Comparison of ENCODE assay signal across 1 cellular context in the genomic region with DNA sequence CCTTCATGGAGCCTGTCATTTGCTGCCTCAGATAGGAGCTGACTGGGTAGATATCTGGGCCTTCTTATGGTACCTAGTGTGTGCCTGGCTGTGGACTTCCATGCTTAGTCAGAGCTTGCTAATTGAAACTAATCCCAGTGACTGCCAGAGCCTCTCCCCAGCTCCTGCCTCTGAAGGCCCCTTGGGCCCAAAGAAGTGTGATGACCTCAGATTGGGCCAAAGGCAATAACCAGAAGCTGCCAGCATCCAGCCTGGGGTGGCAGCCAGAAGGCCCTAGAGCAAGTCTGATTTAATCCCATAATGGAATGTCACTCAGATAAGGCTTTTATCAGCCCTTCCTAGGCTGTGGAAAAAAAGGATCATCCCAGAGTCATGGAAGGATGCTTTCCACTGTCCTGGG.
TF ChIP-seq lines count a peak whose summit lies in the region.

No MANE protein-coding gene starts in this region.

TF ChIP-seq in HEK293, 187 proteins besides CTCF, POLR2A, EP300 and RAD21 (continued from another document):
- TF ChIP-seq, protein P1, sequence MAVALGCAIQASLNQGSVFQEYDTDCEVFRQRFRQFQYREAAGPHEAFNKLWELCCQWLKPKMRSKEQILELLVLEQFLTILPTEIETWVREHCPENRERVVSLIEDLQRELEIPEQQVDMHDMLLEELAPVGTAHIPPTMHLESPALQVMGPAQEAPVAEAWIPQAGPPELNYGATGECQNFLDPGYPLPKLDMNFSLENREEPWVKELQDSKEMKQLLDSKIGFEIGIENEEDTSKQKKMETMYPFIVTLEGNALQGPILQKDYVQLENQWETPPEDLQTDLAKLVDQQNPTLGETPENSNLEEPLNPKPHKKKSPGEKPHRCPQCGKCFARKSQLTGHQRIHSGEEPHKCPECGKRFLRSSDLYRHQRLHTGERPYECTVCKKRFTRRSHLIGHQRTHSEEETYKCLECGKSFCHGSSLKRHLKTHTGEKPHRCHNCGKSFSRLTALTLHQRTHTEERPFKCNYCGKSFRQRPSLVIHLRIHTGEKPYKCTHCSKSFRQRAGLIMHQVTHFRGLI (tag by site-specific recombination; IDR thresholded peaks at IDR 0.05) = no peak
- TF ChIP-seq SETDB1 (IDR thresholded peaks at IDR 0.05; ENCODE audit: insufficient read length, low read length) (no peak), ZSCAN16 (tag by site-specific recombination; IDR thresholded peaks at IDR 0.05) (no peak), ZNF776 (tag by site-specific recombination; IDR thresholded peaks at IDR 0.05; ENCODE audit: borderline replicate concordance) (no peak), EGR2 (tag by site-specific recombination; IDR thresholded peaks at IDR 0.05; ENCODE audit: low read depth) (no peak), RBAK (tag by site-specific recombination; IDR thresholded peaks at IDR 0.05) (no peak), ZNF391 (tag by site-specific recombination; IDR thresholded peaks at IDR 0.05; ENCODE audit: borderline replicate concordance, low read depth) (no peak), YY2 (tag by site-specific recombination; IDR thresholded peaks at IDR 0.05) (no peak), ZNF629 (tag by site-specific recombination; IDR thresholded peaks at IDR 0.05) (peak; percentile 58), OSR2 (tag by site-specific recombination; IDR thresholded peaks at IDR 0.05) (peak; percentile 97), ZXDB (tag by site-specific recombination; IDR thresholded peaks at IDR 0.05) (0 out of 2 replicates have a peak, but pooled peaks have one; percentile 56), ZNF670 (tag by site-specific recombination; IDR thresholded peaks at IDR 0.05; ENCODE audit: low read depth) (no peak), ZNF707 (tag by site-specific recombination; IDR thresholded peaks at IDR 0.05) (no peak), ZNF112 (tag by site-specific recombination; IDR thresholded peaks at IDR 0.05) (no peak), ZNF561 (tag by site-specific recombination; IDR thresholded peaks at IDR 0.05; ENCODE audit: borderline replicate concordance) (peak; percentile 48; the same call in 1 of the 2 replicates), ZNF510 (tag by site-specific recombination; IDR thresholded peaks at IDR 0.05; ENCODE audit: insufficient replicate concordance) (no peak), ZNF202 (tag by site-specific recombination; IDR thresholded peaks at IDR 0.05; ENCODE audit: borderline replicate concordance) (no peak), SALL2 (tag by site-specific recombination; IDR thresholded peaks at IDR 0.05; ENCODE audit: borderline replicate concordance) (no peak), ZNF514 (tag by site-specific recombination; IDR thresholded peaks at IDR 0.05) (no peak), ZNF146 (tag by site-specific recombination; IDR thresholded peaks at IDR 0.05) (no peak), ZNF777 (tag by site-specific recombination; IDR thresholded peaks at IDR 0.05; ENCODE audit: borderline replicate concordance) (no peak), ZNF157 (tag by site-specific recombination; IDR thresholded peaks at IDR 0.05) (no peak), ZNF239 (tag by site-specific recombination; IDR thresholded peaks at IDR 0.05) (no peak), SP2 (tag by site-specific recombination; IDR thresholded peaks at IDR 0.05) (no peak), ZNF48 (tag by site-specific recombination; IDR thresholded peaks at IDR 0.05) (no peak), ZNF529 (tag by site-specific recombination; IDR thresholded peaks at IDR 0.05; ENCODE audit: insufficient replicate concordance) (no peak), ZNF555 (tag by site-specific recombination; conservative IDR thresholded peaks at IDR 0.05) (no peak), ZNF184 (tag by site-specific recombination; IDR thresholded peaks at IDR 0.05) (peak; percentile 82; the same call in 1 of the 2 replicates), ELK4 (IDR thresholded peaks at IDR 0.05; ENCODE audit: borderline replicate concordance, low read depth, low read length) (no peak), ZNF560 (tag by site-specific recombination; IDR thresholded peaks at IDR 0.05; ENCODE audit: borderline replicate concordance) (no peak), HOXC10 (CRISPR knock-in tag; IDR thresholded peaks at IDR 0.05) (no peak), ZNF530 (tag by site-specific recombination; IDR thresholded peaks at IDR 0.05; ENCODE audit: low read depth) (no peak), ZNF175 (tag by site-specific recombination; IDR thresholded peaks at IDR 0.05) (no peak), ZBTB21 (tag by site-specific recombination; IDR thresholded peaks at IDR 0.05) (no peak), GLI2 (tag by site-specific recombination; IDR thresholded peaks at IDR 0.05; ENCODE audit: borderline replicate concordance, low read depth) (no peak), ZNF211 (tag by site-specific recombination; IDR thresholded peaks at IDR 0.05; ENCODE audit: low read depth) (no peak)
- TF ChIP-seq, protein P2, sequence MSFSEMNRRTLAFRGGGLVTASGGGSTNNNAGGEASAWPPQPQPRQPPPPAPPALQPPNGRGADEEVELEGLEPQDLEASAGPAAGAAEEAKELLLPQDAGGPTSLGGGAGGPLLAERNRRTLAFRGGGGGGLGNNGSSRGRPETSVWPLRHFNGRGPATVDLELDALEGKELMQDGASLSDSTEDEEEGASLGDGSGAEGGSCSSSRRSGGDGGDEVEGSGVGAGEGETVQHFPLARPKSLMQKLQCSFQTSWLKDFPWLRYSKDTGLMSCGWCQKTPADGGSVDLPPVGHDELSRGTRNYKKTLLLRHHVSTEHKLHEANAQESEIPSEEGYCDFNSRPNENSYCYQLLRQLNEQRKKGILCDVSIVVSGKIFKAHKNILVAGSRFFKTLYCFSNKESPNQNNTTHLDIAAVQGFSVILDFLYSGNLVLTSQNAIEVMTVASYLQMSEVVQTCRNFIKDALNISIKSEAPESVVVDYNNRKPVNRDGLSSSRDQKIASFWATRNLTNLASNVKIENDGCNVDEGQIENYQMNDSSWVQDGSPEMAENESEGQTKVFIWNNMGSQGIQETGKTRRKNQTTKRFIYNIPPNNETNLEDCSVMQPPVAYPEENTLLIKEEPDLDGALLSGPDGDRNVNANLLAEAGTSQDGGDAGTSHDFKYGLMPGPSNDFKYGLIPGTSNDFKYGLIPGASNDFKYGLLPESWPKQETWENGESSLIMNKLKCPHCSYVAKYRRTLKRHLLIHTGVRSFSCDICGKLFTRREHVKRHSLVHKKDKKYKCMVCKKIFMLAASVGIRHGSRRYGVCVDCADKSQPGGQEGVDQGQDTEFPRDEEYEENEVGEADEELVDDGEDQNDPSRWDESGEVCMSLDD (tag by site-specific recombination; IDR thresholded peaks at IDR 0.05) = no peak; the same call in 1 of the 2 replicates
- TF ChIP-seq, protein P3, sequence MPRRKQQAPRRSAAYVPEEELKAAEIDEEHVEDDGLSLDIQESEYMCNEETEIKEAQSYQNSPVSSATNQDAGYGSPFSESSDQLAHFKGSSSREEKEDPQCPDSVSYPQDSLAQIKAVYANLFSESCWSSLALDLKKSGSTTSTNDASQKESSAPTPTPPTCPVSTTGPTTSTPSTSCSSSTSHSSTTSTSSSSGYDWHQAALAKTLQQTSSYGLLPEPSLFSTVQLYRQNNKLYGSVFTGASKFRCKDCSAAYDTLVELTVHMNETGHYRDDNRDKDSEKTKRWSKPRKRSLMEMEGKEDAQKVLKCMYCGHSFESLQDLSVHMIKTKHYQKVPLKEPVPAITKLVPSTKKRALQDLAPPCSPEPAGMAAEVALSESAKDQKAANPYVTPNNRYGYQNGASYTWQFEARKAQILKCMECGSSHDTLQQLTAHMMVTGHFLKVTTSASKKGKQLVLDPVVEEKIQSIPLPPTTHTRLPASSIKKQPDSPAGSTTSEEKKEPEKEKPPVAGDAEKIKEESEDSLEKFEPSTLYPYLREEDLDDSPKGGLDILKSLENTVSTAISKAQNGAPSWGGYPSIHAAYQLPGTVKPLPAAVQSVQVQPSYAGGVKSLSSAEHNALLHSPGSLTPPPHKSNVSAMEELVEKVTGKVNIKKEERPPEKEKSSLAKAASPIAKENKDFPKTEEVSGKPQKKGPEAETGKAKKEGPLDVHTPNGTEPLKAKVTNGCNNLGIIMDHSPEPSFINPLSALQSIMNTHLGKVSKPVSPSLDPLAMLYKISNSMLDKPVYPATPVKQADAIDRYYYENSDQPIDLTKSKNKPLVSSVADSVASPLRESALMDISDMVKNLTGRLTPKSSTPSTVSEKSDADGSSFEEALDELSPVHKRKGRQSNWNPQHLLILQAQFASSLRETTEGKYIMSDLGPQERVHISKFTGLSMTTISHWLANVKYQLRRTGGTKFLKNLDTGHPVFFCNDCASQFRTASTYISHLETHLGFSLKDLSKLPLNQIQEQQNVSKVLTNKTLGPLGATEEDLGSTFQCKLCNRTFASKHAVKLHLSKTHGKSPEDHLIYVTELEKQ (tag by site-specific recombination; IDR thresholded peaks at IDR 0.05; ENCODE audit: borderline replicate concordance) = peak; percentile 49; the same call in 1 of the 2 replicates
- TF ChIP-seq, protein P4, sequence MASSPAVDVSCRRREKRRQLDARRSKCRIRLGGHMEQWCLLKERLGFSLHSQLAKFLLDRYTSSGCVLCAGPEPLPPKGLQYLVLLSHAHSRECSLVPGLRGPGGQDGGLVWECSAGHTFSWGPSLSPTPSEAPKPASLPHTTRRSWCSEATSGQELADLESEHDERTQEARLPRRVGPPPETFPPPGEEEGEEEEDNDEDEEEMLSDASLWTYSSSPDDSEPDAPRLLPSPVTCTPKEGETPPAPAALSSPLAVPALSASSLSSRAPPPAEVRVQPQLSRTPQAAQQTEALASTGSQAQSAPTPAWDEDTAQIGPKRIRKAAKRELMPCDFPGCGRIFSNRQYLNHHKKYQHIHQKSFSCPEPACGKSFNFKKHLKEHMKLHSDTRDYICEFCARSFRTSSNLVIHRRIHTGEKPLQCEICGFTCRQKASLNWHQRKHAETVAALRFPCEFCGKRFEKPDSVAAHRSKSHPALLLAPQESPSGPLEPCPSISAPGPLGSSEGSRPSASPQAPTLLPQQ (tag by site-specific recombination; IDR thresholded peaks at IDR 0.05) = peak; percentile 64
- TF ChIP-seq, protein P5, sequence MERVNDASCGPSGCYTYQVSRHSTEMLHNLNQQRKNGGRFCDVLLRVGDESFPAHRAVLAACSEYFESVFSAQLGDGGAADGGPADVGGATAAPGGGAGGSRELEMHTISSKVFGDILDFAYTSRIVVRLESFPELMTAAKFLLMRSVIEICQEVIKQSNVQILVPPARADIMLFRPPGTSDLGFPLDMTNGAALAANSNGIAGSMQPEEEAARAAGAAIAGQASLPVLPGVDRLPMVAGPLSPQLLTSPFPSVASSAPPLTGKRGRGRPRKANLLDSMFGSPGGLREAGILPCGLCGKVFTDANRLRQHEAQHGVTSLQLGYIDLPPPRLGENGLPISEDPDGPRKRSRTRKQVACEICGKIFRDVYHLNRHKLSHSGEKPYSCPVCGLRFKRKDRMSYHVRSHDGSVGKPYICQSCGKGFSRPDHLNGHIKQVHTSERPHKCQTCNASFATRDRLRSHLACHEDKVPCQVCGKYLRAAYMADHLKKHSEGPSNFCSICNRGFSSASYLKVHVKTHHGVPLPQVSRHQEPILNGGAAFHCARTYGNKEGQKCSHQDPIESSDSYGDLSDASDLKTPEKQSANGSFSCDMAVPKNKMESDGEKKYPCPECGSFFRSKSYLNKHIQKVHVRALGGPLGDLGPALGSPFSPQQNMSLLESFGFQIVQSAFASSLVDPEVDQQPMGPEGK (tag by site-specific recombination; IDR thresholded peaks at IDR 0.05) = peak; percentile 68; the same call in 1 of the 2 replicates
- TF ChIP-seq, protein P6, sequence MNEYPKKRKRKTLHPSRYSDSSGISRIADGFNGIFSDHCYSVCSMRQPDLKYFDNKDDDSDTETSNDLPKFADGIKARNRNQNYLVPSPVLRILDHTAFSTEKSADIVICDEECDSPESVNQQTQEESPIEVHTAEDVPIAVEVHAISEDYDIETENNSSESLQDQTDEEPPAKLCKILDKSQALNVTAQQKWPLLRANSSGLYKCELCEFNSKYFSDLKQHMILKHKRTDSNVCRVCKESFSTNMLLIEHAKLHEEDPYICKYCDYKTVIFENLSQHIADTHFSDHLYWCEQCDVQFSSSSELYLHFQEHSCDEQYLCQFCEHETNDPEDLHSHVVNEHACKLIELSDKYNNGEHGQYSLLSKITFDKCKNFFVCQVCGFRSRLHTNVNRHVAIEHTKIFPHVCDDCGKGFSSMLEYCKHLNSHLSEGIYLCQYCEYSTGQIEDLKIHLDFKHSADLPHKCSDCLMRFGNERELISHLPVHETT (tag by site-specific recombination; IDR thresholded peaks at IDR 0.05) = no peak
- TF ChIP-seq, protein P7, sequence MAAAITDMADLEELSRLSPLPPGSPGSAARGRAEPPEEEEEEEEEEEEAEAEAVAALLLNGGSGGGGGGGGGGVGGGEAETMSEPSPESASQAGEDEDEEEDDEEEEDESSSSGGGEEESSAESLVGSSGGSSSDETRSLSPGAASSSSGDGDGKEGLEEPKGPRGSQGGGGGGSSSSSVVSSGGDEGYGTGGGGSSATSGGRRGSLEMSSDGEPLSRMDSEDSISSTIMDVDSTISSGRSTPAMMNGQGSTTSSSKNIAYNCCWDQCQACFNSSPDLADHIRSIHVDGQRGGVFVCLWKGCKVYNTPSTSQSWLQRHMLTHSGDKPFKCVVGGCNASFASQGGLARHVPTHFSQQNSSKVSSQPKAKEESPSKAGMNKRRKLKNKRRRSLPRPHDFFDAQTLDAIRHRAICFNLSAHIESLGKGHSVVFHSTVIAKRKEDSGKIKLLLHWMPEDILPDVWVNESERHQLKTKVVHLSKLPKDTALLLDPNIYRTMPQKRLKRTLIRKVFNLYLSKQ (tag by site-specific recombination; IDR thresholded peaks at IDR 0.05; ENCODE audit: borderline replicate concordance) = no peak
TF ChIP-seq in HEK293: peak in this region for 24.
